Comparison of ENCODE assay signal across 15 cellular contexts in genomic region chr18:10670856-10671255, GRCh38.
"Had no signal": no experiment of that assay in that cellular context is flagged by ENCODE, and none has a peak within 500 bp of the region (broad histone marks: within the 10 kb centered on the region; RNA-seq: fewer than 3 reads in every experiment).

No MANE protein-coding gene starts in this region.

- DNase-seq: cortex of kidney; dorsolateral prefrontal cortex; effector CD8-positive, alpha-beta T cell; heart left ventricle; hippocampal formation; kidney glomerular epithelial cell; mammary epithelial cell; mucosa of descending colon; naive thymus-derived CD8-positive, alpha-beta T cell; small intestine; stimulated activated CD4-positive, alpha-beta T cell treated with anti-CD3 and anti-CD28 coated beads, Interleukin-12 subunit alpha, Interleukin-12 subunit beta, amount 100 ng/mL, for 4 hours; stimulated activated naive CD4-positive, alpha-beta T cell treated with Interleukin-2 at 50 U/mL for 16 hours; trophoblast cell; uterus had no signal

- ATAC-seq: heart left ventricle; left lobe of liver; mucosa of descending colon; naive thymus-derived CD8-positive, alpha-beta T cell had no signal
